In the genomic region with DNA sequence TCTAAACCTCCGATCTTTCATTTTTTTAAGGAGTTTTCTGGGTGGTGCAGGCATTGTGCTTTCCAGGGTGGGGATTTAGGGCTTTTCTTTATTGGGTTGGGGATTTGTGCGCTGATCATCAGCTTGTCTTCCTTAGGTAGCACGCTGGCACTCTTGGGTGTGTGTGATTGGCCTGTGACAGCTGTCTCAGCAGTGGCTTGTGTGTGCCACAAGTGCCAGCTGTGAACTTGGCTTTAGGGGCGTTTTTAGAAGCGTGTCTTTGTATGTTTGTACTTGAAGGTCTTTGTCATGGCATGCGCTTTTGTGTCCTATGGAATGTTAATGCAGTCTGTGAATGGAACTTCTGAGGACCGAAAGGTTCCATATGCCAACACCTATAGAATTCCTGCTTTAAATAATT, we compare ENCODE assay signal across 8 cellular contexts. TPM values are rescaled to one million over a fixed set of nuclear protein-coding genes. Genes with fewer than 3 reads are reported as not detected.
DNase-seq lines count a peak whose midpoint lies in the region; ATAC-seq and TF ChIP-seq lines count a peak whose summit lies in the region.

No MANE protein-coding gene starts in this region.

- DNase-seq in stimulated activated naive CD4-positive, alpha-beta T cell (lab: John Stamatoyannopoulos, UW), result peak; percentile 14 to 59 (median 28)
- DNase-seq in stimulated activated naive CD4-positive, alpha-beta T cell treated with Interleukin-2 at 50 U/mL for 16 hours (lab: John Stamatoyannopoulos, UW), result no peak
- DNase-seq in Peyer's patch (peak; percentile 50 to 70 (median 52)), germinal center (ENCODE audit: low spot score) (peak; percentile 38), nucleus accumbens (lab: John Stamatoyannopoulos, UW) (peak in 48 of 56 donors; percentile 3 to 68 (median 28))
- peak; percentile 25 for DNase-seq in activated naive CD4-positive, alpha-beta T cell treated with Interleukin-2 at 50 U/mL for 16 hours

- peaks cover 0 to 20% (median 1%) of the 10 kb centered on the region in 4 donors for H3K4me1 ChIP-seq in Peyer's patch

- H3K27me3 ChIP-seq in Peyer's patch, result no peaks in the 10 kb centered on the region

- H3K4me3 ChIP-seq in Peyer's patch, result peak overlapping the region; percentile 64 to 80 (median 73)

- peak overlapping the region; percentile 89 to 93 (median 90) for H3K27ac ChIP-seq in Peyer's patch

- no peak for TF ChIP-seq POLR2A in Peyer's patch (IDR thresholded peaks at IDR 0.05)

- H3K9me3 ChIP-seq in Peyer's patch, result no peaks in the 10 kb centered on the region

- H3K36me3 ChIP-seq in Peyer's patch, result no peaks in the 10 kb centered on the region

- ATAC-seq in HG03442 (IDR thresholded peaks at IDR 0.05; ENCODE audit: unreplicated experiment) (peak; percentile 18), GM19467 (IDR thresholded peaks at IDR 0.05; ENCODE audit: unreplicated experiment) (no peak)

- TF ChIP-seq CTCF in Peyer's patch (IDR thresholded peaks at IDR 0.05), result no peak

RNA-seq across cellular contexts. Expression of a gene that starts 0.8 kb away (rescaled TPM):
- total RNA-seq in Peyer's patch, result 100 to 1,000 TPM; 188 to 236 (median 192) TPM
